ENCODE assay signal across 12 cellular contexts in the genomic region with DNA sequence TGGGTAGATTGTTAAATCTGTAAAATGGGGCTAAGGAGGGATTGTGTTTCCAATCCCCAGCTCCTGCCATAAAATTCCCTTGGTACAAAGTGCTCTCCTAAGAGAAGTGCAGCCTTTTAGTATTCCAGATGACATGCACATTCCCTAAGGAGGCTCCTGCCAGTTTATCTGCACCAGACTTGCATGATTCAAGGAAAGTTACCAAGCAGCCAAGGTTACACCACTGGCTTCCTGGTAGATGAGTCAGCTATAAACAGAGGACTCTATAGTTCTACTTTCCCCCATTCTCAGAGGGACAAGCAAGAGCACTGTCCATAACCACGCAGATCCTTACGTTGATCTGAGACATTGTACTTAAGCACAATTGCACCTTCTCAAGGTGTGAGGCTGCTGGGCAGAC. TPM values are rescaled to one million over a fixed set of nuclear protein-coding genes. Genes with fewer than 3 reads are reported as not detected.
DNase-seq lines count a peak whose midpoint lies in the region; ATAC-seq, FAIRE-seq and TF ChIP-seq lines count a peak whose summit lies in the region.
"Had no signal": no experiment of that assay in that cellular context is flagged by ENCODE, and none has a peak within 500 bp of the region (broad histone marks: within the 10 kb centered on the region; RNA-seq: fewer than 3 reads in every experiment).

No MANE protein-coding gene starts in this region.

- no peak overlapping the region for H2BK120ac ChIP-seq in IMR-90 (ENCODE audit: low read depth, low read length)

- FAIRE-seq in K562 (lab: Jason Lieb, UNC) (peak; percentile 72), keratinocyte (lab: Jason Lieb, UNC) (peak; percentile 97)

- ATAC-seq in IMR-90 (ENCODE audit: low read depth) (peak; percentile 79), K562 (peak; percentile 26; the same call in 1 of the 3 replicates), GM18870 (IDR thresholded peaks at IDR 0.05; ENCODE audit: unreplicated experiment) (no peak), GM18868 (IDR thresholded peaks at IDR 0.05; ENCODE audit: unreplicated experiment) (no peak), HG03342 (IDR thresholded peaks at IDR 0.05; ENCODE audit: unreplicated experiment) (no peak)
- ATAC-seq: activated CD4-positive, alpha-beta T cell treated with anti-CD3 and anti-CD28 coated beads for 36 hours; stimulated activated naive CD8-positive, alpha-beta T cell treated with anti-CD3 and anti-CD28 coated beads, Interleukin-15, Interleukin-2, amounts not matched to agents 100 U/mL and 50 U/mL, for 24 hours had no signal

- H3K79me2 ChIP-seq in K562 (ENCODE audit: control insufficient read depth, insufficient read depth, low read length) (no peaks in the 10 kb centered on the region), keratinocyte (ENCODE audit: control insufficient read depth, insufficient read depth, low read length) (no peaks in the 10 kb centered on the region)

- H2BK15ac ChIP-seq in IMR-90 (ENCODE audit: low read depth, low read length) = no peak overlapping the region

- WGBS in IMR-90 (ENCODE audit: extremely low coverage in 2 of 2, insufficient read length in 1 of 2), 2 experiments = no CpG with 5 or more reads among the region's 2 CpGs
- 4% methylated on average over 2 of the region's 2 CpGs for WGBS in K562 (ENCODE audit: insufficient coverage, low coverage, missing lambda C conversion rate)

- dilution Hi-C loops in IMR-90 (cut with HindIII; ENCODE audit: low sequenced_read_pairs, unreplicated experiment) = no loop called here
- dilution Hi-C loops in keratinocyte (cut with MboI; ENCODE audit: extremely low pct_ligation_motif_present, low sequenced_read_pairs) = no loop called here

- no peak overlapping the region for H2AK9ac ChIP-seq in IMR-90 (replicated peaks; ENCODE audit: low read depth, low read length, poor library complexity)

- no peak overlapping the region for H3K23ac ChIP-seq in IMR-90 (ENCODE audit: low read depth, low read length)

- H4K20me1 ChIP-seq in IMR-90 (ENCODE audit: insufficient read depth, low read length) (no peaks in the 10 kb centered on the region), K562 (replicated peaks; ENCODE audit: control insufficient read depth, insufficient read depth, low read length) (peaks cover 11% of the 10 kb centered on the region; the same call in 1 of the 2 replicates), keratinocyte (ENCODE audit: control insufficient read depth, extremely low read depth, insufficient read depth, low read length) (no peaks in the 10 kb centered on the region)

- CTCF ChIA-PET in IMR-90 (lab: Yijun Ruan, JAX) (interaction anchor here (0.6 kb wide), 1 partner anchor 21 kb away, joined by 3 read pairs; no protein-coding TSS in a partner anchor), K562 (lab: Yijun Ruan, JAX; ENCODE audit: low intra/inter-chr PET ratio) (no interaction called here)

- intact Hi-C loops in IMR-90 (cut with micrococcal nuclease) = no loop called here
- intact Hi-C loops in K562 (cut with micrococcal nuclease) = loop anchor here (2.0 kb wide), 1 partner anchor 52 kb away; no protein-coding TSS in a partner anchor

- TF ChIP-seq RAD21 in IMR-90 (IDR thresholded peaks at IDR 0.05; ENCODE audit: low read length) (no peak), K562 (CRISPR knock-in tag; conservative IDR thresholded peaks at IDR 0.05 in 1 of 2, IDR thresholded peaks at IDR 0.05 in 1 of 2) (no peak)

- H3K9me3 ChIP-seq in IMR-90 (ENCODE audit: control insufficient read depth, insufficient read depth, low read length) (no peaks in the 10 kb centered on the region), K562 (replicated peaks; ENCODE audit: control insufficient read depth, insufficient read depth, low read depth, low read length) (no peaks in the 10 kb centered on the region), keratinocyte (ENCODE audit: control insufficient read depth, low read depth, low read length) (no peaks in the 10 kb centered on the region)
- H3K9me3 ChIP-seq: esophagus squamous epithelium had no signal

- H3K36me3 ChIP-seq in IMR-90 (ENCODE audit: control insufficient read depth, insufficient read depth, low read length) = no peaks in the 10 kb centered on the region
- H3K36me3 ChIP-seq in K562 (ENCODE audit: control insufficient read depth, insufficient read depth, low read length) = no peaks in the 10 kb centered on the region
- no peaks in the 10 kb centered on the region for H3K36me3 ChIP-seq in keratinocyte (ENCODE audit: control insufficient read depth in 2 of 2, extremely low read depth in 1 of 2, insufficient read depth in 2 of 2, low read length in 2 of 2)
- H3K36me3 ChIP-seq: esophagus squamous epithelium had no signal

- no peak overlapping the region for H3K4ac ChIP-seq in IMR-90 (ENCODE audit: low read depth, low read length)

- BruUV-seq in IMR-90 (replicated peaks; lab: Mats Ljungman, UMichigan) = no TSS peak
- BruUV-seq in K562 (replicated peaks; lab: Mats Ljungman, UMichigan) = no TSS peak

- H3K4me1 ChIP-seq in IMR-90 (ENCODE audit: control insufficient read depth, insufficient read depth, low read length) (peaks cover 9% of the 10 kb centered on the region), K562 (replicated peaks in 1 of 2; ENCODE audit: control insufficient read depth in 2 of 2, insufficient read depth in 2 of 2, low read length in 2 of 2) (peaks cover 8 to 9% of the 10 kb centered on the region in 2 experiments; a peak in 4 of 5 replicates), keratinocyte (ENCODE audit: control insufficient read depth, extremely low read depth, insufficient read depth, low read length) (peaks cover 24% of the 10 kb centered on the region)

- TF ChIP-seq EP300 in K562 (IDR thresholded peaks at IDR 0.05; ENCODE audit: low read length) = no peak

- H3K27me3 ChIP-seq in IMR-90 (ENCODE audit: control insufficient read depth, insufficient read depth, low read length) = peaks cover 20% of the 10 kb centered on the region
- peaks cover 7 to 37% of the 10 kb centered on the region in 2 experiments; a peak in 4 of 5 replicates for H3K27me3 ChIP-seq in K562 (ENCODE audit: control insufficient read depth in 2 of 2, insufficient read depth in 2 of 2, low read length in 2 of 2)
- H3K27me3 ChIP-seq in keratinocyte (ENCODE audit: control insufficient read depth, extremely low read depth, insufficient read depth, low read length) = no peaks in the 10 kb centered on the region

- H3K79me1 ChIP-seq in IMR-90 (ENCODE audit: low read depth in 1 of 2, low read length in 2 of 2) = no peaks in the 10 kb centered on the region

- no peak overlapping the region for H2BK5ac ChIP-seq in IMR-90 (ENCODE audit: low read depth, low read length, poor library complexity, severe bottlenecking)

- no peak overlapping the region for H4K8ac ChIP-seq in IMR-90 (ENCODE audit: low read depth in 2 of 2, low read length in 2 of 2)

- H3K4me2 ChIP-seq in IMR-90 (ENCODE audit: low read depth, low read length) (peak overlapping the region; percentile 71; the same call in 1 of the 2 replicates), K562 (ENCODE audit: insufficient read depth, low read length) (no peak overlapping the region), keratinocyte (ENCODE audit: control insufficient read depth, extremely low read depth, insufficient read depth, low read depth, low read length) (peak overlapping the region; percentile 13)

- no peak overlapping the region for H2BK20ac ChIP-seq in IMR-90 (ENCODE audit: low read depth, low read length)

- no peak overlapping the region for H2AK5ac ChIP-seq in IMR-90 (ENCODE audit: low read depth, low read length)

- H3K4me3 ChIP-seq in IMR-90 (ENCODE audit: insufficient read depth, low read depth, low read length) (no peak overlapping the region), K562 (no peak overlapping the region), keratinocyte (ENCODE audit: control insufficient read depth in 2 of 3, extremely low read depth in 1 of 3, insufficient read depth in 2 of 3, low read depth in 1 of 3, low read length in 3 of 3) (no peak overlapping the region)
- H3K4me3 ChIP-seq: esophagus squamous epithelium had no signal

- peak overlapping the region; percentile 12 for H2AFZ ChIP-seq in IMR-90 (replicated peaks; ENCODE audit: low read length, poor library complexity)
- peak overlapping the region; percentile 52; the same call in 1 of the 2 replicates for H2AFZ ChIP-seq in K562 (ENCODE audit: low read depth, low read length)
- H2AFZ ChIP-seq in keratinocyte (ENCODE audit: control insufficient read depth, low read length) = no peak overlapping the region

- POLR2A ChIA-PET in IMR-90 (lab: Charles Lee; ENCODE audit: unreplicated experiment) (no interaction called here), K562 (lab: Yijun Ruan, JAX) (interaction anchor here (1.2 kb wide), 1 partner anchor 34 kb away, joined by 3 read pairs; no protein-coding TSS in a partner anchor)

- TF ChIP-seq POLR2A in IMR-90 (IDR thresholded peaks at IDR 0.05; ENCODE audit: low read depth, low read length) (no peak), K562 (conservative IDR thresholded peaks at IDR 0.05) (no peak)

- in situ Hi-C loops in IMR-90 (cut with MboI; ENCODE audit: low sequenced_read_pairs) (loop anchor here (25.0 kb wide), 1 partner anchor 673 kb away; a partner anchor contains a TSS), K562 (cut with MboI) (no loop called here)

- no peak overlapping the region for H4K91ac ChIP-seq in IMR-90 (ENCODE audit: insufficient read depth, low read depth, low read length)

- H3K56ac ChIP-seq in IMR-90 (ENCODE audit: extremely low read depth, insufficient read depth, low read length) = no peak overlapping the region

- no peak overlapping the region for H3K9ac ChIP-seq in IMR-90 (ENCODE audit: low read depth, low read length)
- H3K9ac ChIP-seq in K562 (ENCODE audit: insufficient read depth in 1 of 2, low read depth in 2 of 2, low read length in 2 of 2) = no peak overlapping the region
- no peak overlapping the region for H3K9ac ChIP-seq in keratinocyte (ENCODE audit: control insufficient read depth, extremely low read depth, insufficient read depth, low read length)

- H3K9me1 ChIP-seq in IMR-90 (ENCODE audit: insufficient read depth, low read length) (no peaks in the 10 kb centered on the region), K562 (ENCODE audit: control insufficient read depth, insufficient read depth, low read length) (no peaks in the 10 kb centered on the region), keratinocyte (ENCODE audit: control insufficient read depth, extremely low read depth, insufficient read depth, low read length) (no peaks in the 10 kb centered on the region)

- no peak overlapping the region for H3K14ac ChIP-seq in IMR-90 (replicated peaks; ENCODE audit: low read depth, low read length)

- DNase-seq in AG08396 (ENCODE audit: low spot score) (peak; percentile 90), IMR-90 (peak; percentile 94), K562 (ENCODE audit: extremely low read depth in 1 of 4, low spot score in 3 of 4) (peak in 3 of 4 experiments; percentile 20 to 37 (median 21)), keratinocyte (ENCODE audit: low read depth, low spot score) (peak; percentile 71), NCI-H774 (lab: John Stamatoyannopoulos, UW) (no peak)
- DNase-seq: activated CD4-positive, alpha-beta T cell treated with anti-CD3 and anti-CD28 coated beads for 36 hours; CD4-positive, alpha-beta memory T cell; esophagus squamous epithelium; stimulated activated naive CD8-positive, alpha-beta T cell treated with anti-CD3 and anti-CD28 coated beads, Interleukin-15, Interleukin-2, amounts not matched to agents 100 U/mL and 50 U/mL, for 24 hours had no signal

- H4K5ac ChIP-seq in IMR-90 (ENCODE audit: low read depth, low read length) = no peak overlapping the region

- H3K27ac ChIP-seq in IMR-90 (ENCODE audit: insufficient read depth, low read length) (no peak overlapping the region), K562 (ENCODE audit: extremely low read depth, low read depth, low read length) (no peak overlapping the region), keratinocyte (ENCODE audit: control insufficient read depth, insufficient read depth, low read length) (no peak overlapping the region)
- H3K27ac ChIP-seq: esophagus squamous epithelium had no signal

- TF ChIP-seq CTCF in IMR-90 (conservative IDR thresholded peaks at IDR 0.05; ENCODE audit: low read depth, low read length) (no peak), K562 (IDR thresholded peaks at IDR 0.05 in 2 of 3, conservative IDR thresholded peaks at IDR 0.05 in 1 of 3; ENCODE audit: insufficient read depth in 2 of 3, low read depth in 1 of 3, low read length in 3 of 3) (no peak), keratinocyte (optimal IDR thresholded peaks at IDR 0.05 in 1 of 3, IDR thresholded peaks at IDR 0.05 in 1 of 3, conservative IDR thresholded peaks at IDR 0.05 in 1 of 3; ENCODE audit: extremely low read depth in 1 of 3, insufficient read depth in 2 of 3, low read length in 3 of 3) (no peak)

- H3K18ac ChIP-seq in IMR-90 (ENCODE audit: low read depth, low read length) = no peak overlapping the region

RNA-seq across cellular contexts. Expression of a gene that starts 1.9 kb away (rescaled TPM):
- 0.18 TPM in 1 of 2 replicates, not detected in the other for total RNA-seq in IMR-90 (2012; rRNA removed)
- 0.24 and 0.32 TPM in 2 replicates for polyA plus RNA-seq in IMR-90 (2012; rRNA removed)
- 0.04 and 0.09 TPM in 2 replicates for polyA plus RNA-seq in IMR-90 (2012; cell fraction: cytosol; rRNA removed)
- not detected in 2 replicates for polyA plus RNA-seq in IMR-90 (2012; cell fraction: nucleus; rRNA removed; ENCODE audit: low replicate concordance)
- total RNA-seq in K562 (2011; cell fraction: chromatin; rRNA removed; ENCODE audit: low replicate concordance) = not detected in 2 replicates
- not detected in 2 replicates for total RNA-seq in K562 (2011; cell fraction: nucleolus; rRNA removed)
- total RNA-seq in K562 (2011; cell fraction: nucleoplasm; rRNA removed) = not detected in 2 replicates
- not detected in 2 replicates for total RNA-seq in K562 (2014; rRNA removed)
- not detected in 2 replicates for total RNA-seq in K562 (2014; rRNA removed; fragmentation: Illumina TruSeq; extraction: Trizol)
- total RNA-seq in K562 (2015; rRNA removed; fragmentation: Illumina TruSeq; extraction: Trizol) = not detected in 2 replicates
- total RNA-seq in K562 (2021) = 0.20 TPM in 1 of 2 replicates, not detected in the other
- not detected in 2 replicates for polyA plus RNA-seq in K562 (2011; rRNA removed)
- polyA plus RNA-seq in K562 (2011; cell fraction: cytosol; rRNA removed) = not detected in 2 replicates
- not detected in 2 replicates for polyA plus RNA-seq in K562 (2011; cell fraction: nucleus; rRNA removed)
- 0.18 TPM in 1 of 2 replicates, not detected in the other for polyA plus RNA-seq in K562 (2012)
- not detected in 2 replicates for polyA plus RNA-seq in K562 (2014; fragmentation: Illumina TruSeq; extraction: Trizol)
- polyA plus RNA-seq in K562 (2014; fragmentation: Nextera tagmentation; extraction: Ambion mirVana) = not detected
- polyA plus RNA-seq in K562 (2014; rRNA removed) = not detected in 2 replicates
- polyA minus RNA-seq in K562 (2011; rRNA and poly(A)+ RNA removed) = not detected in 2 replicates
- not detected in 2 replicates for polyA minus RNA-seq in K562 (2011; cell fraction: cytosol; rRNA and poly(A)+ RNA removed)
- not detected in 2 replicates for polyA minus RNA-seq in K562 (2011; cell fraction: nucleus; rRNA and poly(A)+ RNA removed)
- 0.39 to 1.4 TPM (median 1.2 TPM) in 3 replicates for polyA plus RNA-seq in keratinocyte
- 16.9 TPM for polyA plus RNA-seq in keratinocyte (2011; ENCODE audit: low read depth)
- 0.62 and 0.92 TPM in 2 replicates for polyA plus RNA-seq in keratinocyte (2011; cell fraction: cytosol; rRNA removed)
- 0.60 and 1.0 TPM in 2 replicates for polyA plus RNA-seq in keratinocyte (2011; cell fraction: nucleus; rRNA removed)
- 0.89 and 8.8 TPM in 2 replicates for polyA plus RNA-seq in keratinocyte (2012; ENCODE audit: low replicate concordance)
- polyA minus RNA-seq in keratinocyte = 0.35 TPM in 1 of 3 replicates, not detected in the others
- not detected for polyA minus RNA-seq in keratinocyte (2011; cell fraction: cytosol; rRNA and poly(A)+ RNA removed)
- polyA minus RNA-seq in keratinocyte (2011; cell fraction: nucleus; rRNA and poly(A)+ RNA removed) = 0.39 and 3.7 TPM in 2 replicates
- total RNA-seq: activated CD4-positive, alpha-beta T cell treated with anti-CD3 and anti-CD28 coated beads for 36 hours; CD4-positive, alpha-beta memory T cell had no signal
- polyA plus RNA-seq: CD4-positive, alpha-beta memory T cell had no signal

Comparison
In these comparisons a context has a peak if more than half of its experiments do, and no peak if none do; other contexts are left out.
1. ATAC-seq: peak in IMR-90 (single experiment) and K562 (single experiment); none in GM18870 (single experiment), GM18868 (single experiment) and HG03342 (single experiment).